12 cellular contexts compared by ENCODE assay signal in the genomic region with DNA sequence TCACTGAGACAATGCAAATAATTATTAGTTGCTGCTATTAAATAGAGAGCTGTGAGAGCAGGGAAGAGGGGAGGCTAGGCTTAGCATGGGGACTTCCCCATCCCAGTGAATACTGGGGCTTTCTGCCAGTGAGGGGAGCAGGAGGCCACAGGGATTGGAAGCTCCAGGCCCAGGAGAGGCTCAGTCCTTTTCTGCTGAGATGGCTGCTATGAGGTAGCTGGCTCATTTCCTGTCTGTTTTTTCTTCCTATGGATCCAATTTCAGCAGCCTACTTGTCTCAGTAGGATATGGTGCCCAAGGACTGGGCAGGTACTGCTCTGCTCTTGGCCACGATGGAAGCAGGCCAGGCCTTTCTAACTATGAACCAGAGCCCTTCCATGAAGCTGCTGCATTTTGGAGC. TPM values are rescaled to one million over a fixed set of nuclear protein-coding genes. Genes with fewer than 3 reads are reported as not detected.
DNase-seq lines count a peak whose midpoint lies in the region; ATAC-seq and TF ChIP-seq lines count a peak whose summit lies in the region.
"Had no signal": no experiment of that assay in that cellular context is flagged by ENCODE, and none has a peak within 500 bp of the region (broad histone marks: within the 10 kb centered on the region; RNA-seq: fewer than 3 reads in every experiment).

No MANE protein-coding gene starts in this region.

- peaks cover 5% of the 10 kb centered on the region for H3K9me3 Mint-ChIP-seq in glutamatergic neuron (ENCODE audit: unreplicated experiment)
- H3K9me3 Mint-ChIP-seq: activated naive CD4-positive, alpha-beta T cell treated with anti-CD3 and anti-CD28 coated beads, Interleukin-2, amount 50 U/mL, for 24 hours; memory B cell had no signal

- peaks cover 2% of the 10 kb centered on the region for H3K27me3 Mint-ChIP-seq in glutamatergic neuron (ENCODE audit: unreplicated experiment)
- H3K27me3 Mint-ChIP-seq: activated naive CD4-positive, alpha-beta T cell treated with anti-CD3 and anti-CD28 coated beads, Interleukin-2, amount 50 U/mL, for 24 hours; memory B cell had no signal

- no peaks in the 10 kb centered on the region for H3K36me3 Mint-ChIP-seq in glutamatergic neuron (ENCODE audit: unreplicated experiment)

- intact Hi-C loops in heart left ventricle (cut with DNase I) = loop anchor here in 1 of 10 donors (5.0 kb wide), 1 partner anchor 271 kb away; a partner anchor contains a TSS

- in situ Hi-C loops in GM23248 (cut with MboI) = loop anchor here (10.0 kb wide), 1 partner anchor 99 kb away; a partner anchor contains a TSS

- H3F3A ChIP-seq in GM23248 (ENCODE audit: insufficient read depth) = peaks cover 39% of the 10 kb centered on the region

- peak overlapping the region; percentile 92 for H3K27ac Mint-ChIP-seq in glutamatergic neuron (ENCODE audit: unreplicated experiment)
- H3K27ac Mint-ChIP-seq: activated naive CD4-positive, alpha-beta T cell treated with anti-CD3 and anti-CD28 coated beads, Interleukin-2, amount 50 U/mL, for 24 hours; memory B cell had no signal

- H3K9ac ChIP-seq in GM23248 = peak overlapping the region; percentile 10; the same call in 1 of the 2 replicates

- H3K27me3 ChIP-seq in ACC112 (ENCODE audit: insufficient read depth, low read length) = no peaks in the 10 kb centered on the region
- no peaks in the 10 kb centered on the region for H3K27me3 ChIP-seq in GM23248 (replicated peaks; ENCODE audit: insufficient read depth)
- no peaks in the 10 kb centered on the region for H3K27me3 ChIP-seq in heart left ventricle

- peak overlapping the region; percentile 39 for H3K4me3 Mint-ChIP-seq in glutamatergic neuron (ENCODE audit: unreplicated experiment)
- H3K4me3 Mint-ChIP-seq: activated naive CD4-positive, alpha-beta T cell treated with anti-CD3 and anti-CD28 coated beads, Interleukin-2, amount 50 U/mL, for 24 hours; memory B cell had no signal

- H3K9me2 ChIP-seq in GM23248 (ENCODE audit: insufficient read depth) = no peaks in the 10 kb centered on the region

- peaks cover 42% of the 10 kb centered on the region for H3K4me1 Mint-ChIP-seq in glutamatergic neuron (ENCODE audit: low read depth, unreplicated experiment)

- DNase-seq in GM23248 (peak; percentile 51), SW480 (ENCODE audit: low spot score) (peak; percentile 28), glutamatergic neuron (no peak), NCI-H524 treated with DMSO at 0.1 percent for 48 hours (lab: John Stamatoyannopoulos, UW) (no peak), heart left ventricle (no peak)
- no peak for DNase-seq in effector CD4-positive, alpha-beta T cell
- no peak for DNase-seq in stimulated activated CD8-positive, alpha-beta memory T cell treated with anti-CD3 and anti-CD28 coated beads, Interleukin-4, amount 100 ng/mL, for 48 hours
- DNase-seq: NCI-H526 treated with DMSO at 0.1 percent for 48 hours had no signal

- H4K20me1 ChIP-seq in GM23248 (ENCODE audit: insufficient read depth) = no peaks in the 10 kb centered on the region

- peaks cover 35% of the 10 kb centered on the region for H3K4me1 ChIP-seq in ACC112 (ENCODE audit: control insufficient read depth, insufficient read depth, low read length, unreplicated experiment)
- peaks cover 38% of the 10 kb centered on the region for H3K4me1 ChIP-seq in GM23248 (ENCODE audit: insufficient read depth)
- H3K4me1 ChIP-seq in heart left ventricle = peaks cover 0 to 15% (median 7%) of the 10 kb centered on the region in 12 donors

- peak overlapping the region; percentile 21; the same call in 1 of the 2 replicates for H3K27ac ChIP-seq in ACC112 (ENCODE audit: low read depth, low read length)
- peak overlapping the region; percentile 23; the same call in 1 of the 2 replicates for H3K27ac ChIP-seq in GM23248
- H3K27ac ChIP-seq in heart left ventricle = no peak overlapping the region

- no peak for TF ChIP-seq POLR2A in heart left ventricle (IDR thresholded peaks at IDR 0.05)

- no peak for ATAC-seq in heart left ventricle

- no peaks in the 10 kb centered on the region for H3K9me3 ChIP-seq in GM23248 (ENCODE audit: low read depth)
- no peaks in the 10 kb centered on the region for H3K9me3 ChIP-seq in heart left ventricle

- H3K4me2 ChIP-seq in GM23248 (ENCODE audit: unreplicated experiment) = no peak overlapping the region

- H3K79me2 ChIP-seq in ACC112 (ENCODE audit: control insufficient read depth, insufficient read depth, low read length, unreplicated experiment) (no peaks in the 10 kb centered on the region), GM23248 (ENCODE audit: insufficient read depth) (peaks cover 23% of the 10 kb centered on the region)

- TF ChIP-seq CTCF in glutamatergic neuron (IDR thresholded peaks at IDR 0.05; ENCODE audit: partially characterized antibody, unreplicated experiment) (no peak), heart left ventricle (IDR thresholded peaks at IDR 0.05) (no peak)

- peaks cover 10% of the 10 kb centered on the region for H3K36me3 ChIP-seq in ACC112 (ENCODE audit: insufficient read depth, low read length)
- peaks cover 3% of the 10 kb centered on the region; the same call in 1 of the 2 replicates for H3K36me3 ChIP-seq in GM23248 (ENCODE audit: low read depth)
- peaks cover 0 to 27% (median 19%) of the 10 kb centered on the region in 9 donors for H3K36me3 ChIP-seq in heart left ventricle

- H2AFZ ChIP-seq in ACC112 (ENCODE audit: low read length, unreplicated experiment) = no peak overlapping the region
- peak overlapping the region; percentile 83 for H2AFZ ChIP-seq in GM23248

- H3K4me3 ChIP-seq in ACC112 (ENCODE audit: low read depth, low read length) = no peak overlapping the region
- no peak overlapping the region for H3K4me3 ChIP-seq in GM23248
- H3K4me3 ChIP-seq in heart left ventricle = no peak overlapping the region

- 39 to 54% methylated on average over 1 of the region's 1 CpG for WGBS in GM23248 (ENCODE audit: low coverage in 1 of 2, low lambda C conversion rate in 2 of 2, missing lambda C conversion rate in 2 of 2), 2 experiments
- WGBS in heart left ventricle, 4 donors = 75 to 100% (median 85%) methylated on average over 1 of the region's 1 CpG

RNA-seq across cellular contexts. Expression of a gene that starts 10.0 kb away (rescaled TPM):
- 44.8 and 45.2 TPM in 2 replicates for total RNA-seq in GM23248 (2014; rRNA removed; shearing (Covaris generic))
- polyA plus RNA-seq in GM23248 (2016; fragmentation: Nextera tagmentation; extraction: Ambion mirVana) (299 and 301 TPM in 2 replicates), heart left ventricle (10 to 100 TPM; 38.3 to 63.2 TPM)
- total RNA-seq in glutamatergic neuron (ENCODE audit: unreplicated experiment) (2,298 TPM), heart left ventricle (10 to 100 TPM; 21.1 to 95.2 (median 46.4) TPM)

RNA-seq across cellular contexts. Expression of a gene that starts 20.8 kb away (rescaled TPM):
- total RNA-seq in GM23248 (2014; rRNA removed; shearing (Covaris generic)) = 18.6 and 20.6 TPM in 2 replicates
- 12.7 and 12.9 TPM in 2 replicates for polyA plus RNA-seq in GM23248 (2016; fragmentation: Nextera tagmentation; extraction: Ambion mirVana)
- 6.4 TPM for total RNA-seq in glutamatergic neuron (ENCODE audit: unreplicated experiment)
- total RNA-seq in heart left ventricle = 1 to 10 TPM; 1.1 to 5.7 (median 2.1) TPM
- 1 to 10 TPM; 1.3 to 1.7 TPM for polyA plus RNA-seq in heart left ventricle

RNA-seq across cellular contexts. Expression of a gene that starts 37.0 kb away (rescaled TPM):
- total RNA-seq in GM23248 (2014; rRNA removed; shearing (Covaris generic)) = 1.6 and 2.2 TPM in 2 replicates
- polyA plus RNA-seq in GM23248 (2016; fragmentation: Nextera tagmentation; extraction: Ambion mirVana) (2.3 and 3.2 TPM in 2 replicates), heart left ventricle (under 1 TPM in 1 of 2 donors, not detected in 1; 0.19 TPM)
- total RNA-seq in glutamatergic neuron (ENCODE audit: unreplicated experiment) (1.3 TPM), heart left ventricle (1 to 10 TPM in 1 of 9 donors, under 1 TPM in 2, not detected in 6; 0.25 to 1.5 (median 0.27) TPM)
- total RNA-seq: sciatic nerve had no signal

Comparison
In these comparisons a context has a peak if more than half of its experiments do, and no peak if none do; other contexts are left out.
1. H3K27ac ChIP-seq: peak in ACC112 (single experiment) and GM23248 (single experiment); none in heart left ventricle (0 of 12).
2. DNase-seq: peak in GM23248 (single experiment) and SW480 (single experiment); none in glutamatergic neuron (single experiment), NCI-H524 treated with DMSO at 0.1 percent for 48 hours (single experiment), effector CD4-positive, alpha-beta T cell (single experiment), heart left ventricle (0 of 5) and stimulated activated CD8-positive, alpha-beta memory T cell treated with anti-CD3 and anti-CD28 coated beads, Interleukin-4, amount 100 ng/mL, for 48 hours (single experiment).
3. RNA of a gene that starts 10.0 kb away (total RNA-seq): 2,298 TPM in glutamatergic neuron (single experiment); 21.1 to 95.2 TPM in heart left ventricle and 44.8 to 45.2 TPM in GM23248; every median in the first group is over 10 times any median in the second.